ENCODE assay signal across 9 cellular contexts in genomic region chr12:45130881-45131281, GRCh38.
DNase-seq lines count a peak whose midpoint lies in the region; ATAC-seq and TF ChIP-seq lines count a peak whose summit lies in the region.
"Had no signal": no experiment of that assay in that cellular context is flagged by ENCODE, and none has a peak within 500 bp of the region (broad histone marks: within the 10 kb centered on the region; RNA-seq: fewer than 3 reads in every experiment).

No MANE protein-coding gene starts in this region.

- H3K27me3 ChIP-seq in effector memory CD4-positive, alpha-beta T cell (replicated peaks; ENCODE audit: control insufficient read depth, insufficient read depth, low read length, poor library complexity, severe bottlenecking): no peaks in the 10 kb centered on the region

- ATAC-seq in GM19025 (IDR thresholded peaks at IDR 0.05; ENCODE audit: low read depth, unreplicated experiment): peak; percentile 76
- peak; percentile 97 for ATAC-seq in HG03432 (IDR thresholded peaks at IDR 0.05; ENCODE audit: unreplicated experiment)

- no peak overlapping the region for H3K4me3 ChIP-seq in fibroblast of the aortic adventitia (ENCODE audit: low read depth, low read length)
- no peak overlapping the region for H3K4me3 ChIP-seq in effector memory CD4-positive, alpha-beta T cell (ENCODE audit: insufficient read depth, low read depth, low read length, poor library complexity, severe bottlenecking)

- no peaks in the 10 kb centered on the region for H3K9me3 ChIP-seq in effector memory CD4-positive, alpha-beta T cell (ENCODE audit: control insufficient read depth, low read length)

- H3K27ac ChIP-seq in effector memory CD4-positive, alpha-beta T cell (ENCODE audit: insufficient read depth, low read length, poor library complexity, severe bottlenecking): no peak overlapping the region

- H3K36me3 ChIP-seq in effector memory CD4-positive, alpha-beta T cell (ENCODE audit: control insufficient read depth, insufficient read depth, low read length): no peaks in the 10 kb centered on the region

- no peaks in the 10 kb centered on the region for H3K4me1 ChIP-seq in effector memory CD4-positive, alpha-beta T cell (ENCODE audit: control insufficient read depth, insufficient read depth, low read length, poor library complexity, severe bottlenecking)

- DNase-seq in COLO668 (lab: John Stamatoyannopoulos, UW; ENCODE audit: unreplicated experiment) (peak; percentile 35), NCI-H524 treated with DMSO at 0.1 percent for 48 hours (lab: John Stamatoyannopoulos, UW) (peak; percentile 5), fibroblast of the aortic adventitia (ENCODE audit: low read depth) (peak; percentile 85), non-pigmented ciliary epithelial cell (ENCODE audit: low read depth) (peak; percentile 28)
- peak; percentile 23 for DNase-seq in activated CD8-positive, alpha-beta memory T cell treated with anti-CD3 and anti-CD28 coated beads, Interleukin-2, amount 50 U/mL, for 4 hours
- DNase-seq in effector memory CD4-positive, alpha-beta T cell: no peak
- DNase-seq: activated B cell treated with CpG ODN at 0.5 μM for 24 hours had no signal

- TF ChIP-seq CTCF in fibroblast of the aortic adventitia (IDR thresholded peaks at IDR 0.05; ENCODE audit: insufficient read depth, low read length): peak; percentile 76

Comparison
In these comparisons a context has a peak if more than half of its experiments do, and no peak if none do; other contexts are left out.
1. DNase-seq: peak in COLO668 (single experiment), NCI-H524 treated with DMSO at 0.1 percent for 48 hours (single experiment), activated CD8-positive, alpha-beta memory T cell treated with anti-CD3 and anti-CD28 coated beads, Interleukin-2, amount 50 U/mL, for 4 hours (single experiment), fibroblast of the aortic adventitia (single experiment) and non-pigmented ciliary epithelial cell (single experiment); none in effector memory CD4-positive, alpha-beta T cell (0 of 3).